Comparison of ENCODE assay signal across 8 cellular contexts in genomic region chr5:112420111-112420864, GRCh38. TPM values are rescaled to one million over a fixed set of nuclear protein-coding genes. Genes with fewer than 3 reads are reported as not detected.
A peak's percentile ranks its signal among the peaks of the same experiment; 100 is the strongest.
DNase-seq lines count a peak whose midpoint lies in the region; TF ChIP-seq lines count a peak whose summit lies in the region.

No MANE protein-coding gene starts in this region.

- H3K27ac ChIP-seq in coronary artery, result peak overlapping the region; percentile 61 to 88

- H3K36me3 ChIP-seq in H7 (replicated peaks; ENCODE audit: control insufficient read depth, insufficient read depth, low read length), result no peaks in the 10 kb centered on the region
- no peaks in the 10 kb centered on the region for H3K36me3 ChIP-seq in kidney epithelial cell (ENCODE audit: control insufficient read depth, insufficient read depth, low read length)

- peak; percentile 71 for TF ChIP-seq CTCF in coronary artery (IDR thresholded peaks at IDR 0.05)
- TF ChIP-seq CTCF in kidney epithelial cell (IDR thresholded peaks at IDR 0.05; ENCODE audit: insufficient read depth, low read length, poor library complexity, severe bottlenecking), result peak; percentile 95

- DNase-seq in activated CD4-positive, alpha-beta T cell treated with anti-CD3 and anti-CD28 coated beads for 48 hours, result peak; percentile 61
- DNase-seq in activated CD4-positive, alpha-beta T cell treated with anti-CD3 and anti-CD28 coated beads, Interleukin-2, amount 50 U/mL, for 4 hours, result no peak
- peak; percentile 84 for DNase-seq in H7
- DNase-seq in Kasumi-1 (lab: John Stamatoyannopoulos, UW), result peak; percentile 45 to 61
- peak; percentile 82 for DNase-seq in SK-N-DZ (ENCODE audit: low spot score)
- DNase-seq in coronary artery (ENCODE audit: low spot score), result peak; percentile 90
- no peak for DNase-seq in kidney epithelial cell (ENCODE audit: low read depth)
- DNase-seq in stimulated activated CD4-positive, alpha-beta T cell treated with anti-CD3 and anti-CD28 coated beads, Interleukin-12 subunit alpha, Interleukin-12 subunit beta, amount 100 ng/mL, for 48 hours (ENCODE audit: low read depth in 2 of 3, low spot score in 1 of 3), result peak in 2 of 3 donors; percentile 22 to 27

- H3K4me3 ChIP-seq in H7 (ENCODE audit: insufficient read depth, low read depth, low read length) (peak overlapping the region; percentile 83), coronary artery (peak overlapping the region; percentile 86), kidney epithelial cell (ENCODE audit: low read depth, low read length) (peak overlapping the region; percentile 81)

- H3K27me3 ChIP-seq in H7 (ENCODE audit: control insufficient read depth, insufficient read depth, low read length) (peaks cover 42% of the 10 kb centered on the region), kidney epithelial cell (ENCODE audit: control insufficient read depth, insufficient read depth, low read length) (no peaks in the 10 kb centered on the region)

RNA-seq across cellular contexts. Expression of gene EPB41L4A, which starts 1.2 kb away (rescaled TPM):
- 3.2 and 4.7 TPM in 2 replicates for total RNA-seq in H7 (2014; rRNA removed; shearing (Covaris generic))
- 2.2 and 8.1 TPM in 2 replicates for polyA plus RNA-seq in SK-N-DZ (2014; cell fraction: cytosol; rRNA removed)
- 1.7 and 2.0 TPM in 2 replicates for polyA plus RNA-seq in SK-N-DZ (2014; cell fraction: nucleus; rRNA removed)
- 17.9 and 30.6 TPM in 2 replicates for total RNA-seq in kidney epithelial cell

Comparison
In these comparisons a context has a peak if more than half of its experiments do, and no peak if none do; other contexts are left out.
1. DNase-seq: peak in activated CD4-positive, alpha-beta T cell treated with anti-CD3 and anti-CD28 coated beads for 48 hours (single experiment), H7 (single experiment), Kasumi-1 (2 of 2), SK-N-DZ (single experiment), coronary artery (single experiment) and stimulated activated CD4-positive, alpha-beta T cell treated with anti-CD3 and anti-CD28 coated beads, Interleukin-12 subunit alpha, Interleukin-12 subunit beta, amount 100 ng/mL, for 48 hours (2 of 3); none in activated CD4-positive, alpha-beta T cell treated with anti-CD3 and anti-CD28 coated beads, Interleukin-2, amount 50 U/mL, for 4 hours (0 of 2) and kidney epithelial cell (single experiment).
2. Peak in every context shown above with its lines, with median percentiles within 50 percentile points of each other: H3K4me3 ChIP-seq.